8 cellular contexts compared by ENCODE assay signal in genomic region chr14:60722163-60722835, GRCh38. TPM values are rescaled to one million over a fixed set of nuclear protein-coding genes. Genes with fewer than 3 reads are reported as not detected.
DNase-seq lines count a peak whose midpoint lies in the region; FAIRE-seq and TF ChIP-seq lines count a peak whose summit lies in the region.

No MANE protein-coding gene starts in this region.

- H3K27me3 ChIP-seq in Caco-2 (replicated peaks; ENCODE audit: control insufficient read depth, insufficient read depth, low read length) (no peaks in the 10 kb centered on the region), HAP-1 (ENCODE audit: low read depth) (no peaks in the 10 kb centered on the region), ovary (no peaks in the 10 kb centered on the region)

- H3K4me3 Mint-ChIP-seq in Caco-2 (ENCODE audit: unreplicated experiment): peak overlapping the region; percentile 84

- H3K9me3 Mint-ChIP-seq in Caco-2 (ENCODE audit: unreplicated experiment): no peaks in the 10 kb centered on the region

- no peak for TF ChIP-seq POLR2A in ovary (IDR thresholded peaks at IDR 0.05)

- H3K4me3 ChIP-seq in Caco-2 (ENCODE audit: low read depth, low read length) (peak overlapping the region; percentile 84), HAP-1 (peak overlapping the region; percentile 76), fibroblast of the aortic adventitia (ENCODE audit: low read depth, low read length) (peak overlapping the region; percentile 89), ovary (peak overlapping the region; percentile 80)

- in situ Hi-C loops in HAP-1 (cut with MboI; ENCODE audit: low sequenced_read_pairs): loop anchor here (10.0 kb wide), 1 partner anchor 67 kb away; no protein-coding TSS in a partner anchor

- intact Hi-C loops in Caco-2 (cut with micrococcal nuclease; ENCODE audit: unreplicated experiment): loop anchor here (1.0 to 5.0 kb wide), 4 partner anchors 73 to 530 kb away; partner anchors contain the start of gene SIX1
- intact Hi-C loops in ovary (cut with DNase I): loop anchor here in 2 of 4 donors (10.0 kb wide), 3 partner anchors 143 to 533 kb away; partner anchors contain the start of genes SLC38A6 (in 2 of the 2) and TRMT5 (in 2 of the 2)

- DNase-seq in Caco-2 (peak; percentile 66 to 70), HAP-1 (ENCODE audit: low spot score in 2 of 2) (peak; percentile 39 to 74), NCI-H345 (lab: John Stamatoyannopoulos, UW) (peak; percentile 44), fibroblast of the aortic adventitia (ENCODE audit: low read depth) (peak; percentile 49), ovary (peak; percentile 36 to 54 (median 51)), D721Med (ENCODE audit: insufficient read length, low spot score) (no peak), OCI-M2 (lab: John Stamatoyannopoulos, UW; ENCODE audit: unreplicated experiment) (no peak)
- peak; percentile 44 for DNase-seq in activated T-cell treated with anti-CD3 and anti-CD28 coated beads, Interleukin-2, amount 50 U/mL, for 1 hour

- TF ChIP-seq CTCF in Caco-2 (IDR thresholded peaks at IDR 0.05; ENCODE audit: insufficient read depth in 1 of 2, low read depth in 1 of 2, low read length in 1 of 2, severe bottlenecking in 1 of 2, unreplicated experiment in 1 of 2) (no peak), fibroblast of the aortic adventitia (IDR thresholded peaks at IDR 0.05; ENCODE audit: insufficient read depth, low read length) (no peak), ovary (IDR thresholded peaks at IDR 0.05) (no peak), D721Med (IDR thresholded peaks at IDR 0.05; ENCODE audit: insufficient read depth, missing control alignments) (no peak)

- H3K27ac Mint-ChIP-seq in Caco-2 (ENCODE audit: unreplicated experiment): no peak overlapping the region

- no peaks in the 10 kb centered on the region for H3K9me3 ChIP-seq in Caco-2
- no peaks in the 10 kb centered on the region for H3K9me3 ChIP-seq in HAP-1
- H3K9me3 ChIP-seq in ovary: no peaks in the 10 kb centered on the region

- no peak for FAIRE-seq in D721Med (lab: Jason Lieb, UNC)

- no peaks in the 10 kb centered on the region for H3K36me3 Mint-ChIP-seq in Caco-2 (ENCODE audit: insufficient read depth, unreplicated experiment)

- H3K27me3 Mint-ChIP-seq in Caco-2 (ENCODE audit: insufficient read depth, unreplicated experiment): no peaks in the 10 kb centered on the region

- CTCF ChIA-PET in Caco-2 (lab: Charles Lee): no interaction called here

- peak overlapping the region; percentile 88 to 92 for H3K27ac ChIP-seq in ovary

- H3K36me3 ChIP-seq in Caco-2 (ENCODE audit: control insufficient read depth, insufficient read depth, low read length): no peaks in the 10 kb centered on the region
- H3K36me3 ChIP-seq in HAP-1 (replicated peaks): peaks cover 29% of the 10 kb centered on the region
- no peaks in the 10 kb centered on the region for H3K36me3 ChIP-seq in ovary

- no TSS peak for BruUV-seq in Caco-2 (replicated peaks; lab: Mats Ljungman, UMichigan)

- H3K4me1 Mint-ChIP-seq in Caco-2 (ENCODE audit: low read depth, unreplicated experiment): peaks cover 6% of the 10 kb centered on the region

- POLR2A ChIA-PET in Caco-2 (lab: Charles Lee): interaction anchor here (1.4 kb wide), 1 partner anchor 258 kb away, joined by 3 read pairs; the partner anchor contains the start of gene TRMT5

- TF ChIP-seq EP300 in ovary (IDR thresholded peaks at IDR 0.05): no peak

- 0 to 1% (median 1%) methylated on average over 49 to 50 of the region's 50 CpGs for WGBS in ovary, 3 donors

- H3K4me1 ChIP-seq in Caco-2 (peaks cover 5% of the 10 kb centered on the region; the same call in 1 of the 2 replicates), HAP-1 (peaks cover 14% of the 10 kb centered on the region), ovary (ENCODE audit: insufficient read depth) (no peaks in the 10 kb centered on the region)

RNA-seq across cellular contexts. Expression of gene SIX4, which starts 1.9 kb away (rescaled TPM):
- total RNA-seq in Caco-2 (2022): 4.3 and 4.8 TPM in 2 replicates
- total RNA-seq in fibroblast of the aortic adventitia (ENCODE audit: low replicate concordance): 4.0 and 16.3 TPM in 2 replicates
- 10 to 100 TPM in 1 of 7 donors, 1 to 10 TPM in 6; 3.5 to 11.1 (median 7.7) TPM for total RNA-seq in ovary
- polyA plus RNA-seq in ovary: 1 to 10 TPM; 1.2 to 1.3 TPM

RNA-seq across cellular contexts. Expression of gene MNAT1, which starts 12.3 kb away (rescaled TPM):
- total RNA-seq in Caco-2 (2022): 36.4 and 38.8 TPM in 2 replicates
- 59.9 and 71.2 TPM in 2 replicates for total RNA-seq in fibroblast of the aortic adventitia (ENCODE audit: low replicate concordance)
- 10 to 100 TPM; 28.7 to 59.4 (median 44.8) TPM for total RNA-seq in ovary
- polyA plus RNA-seq in ovary: 10 to 100 TPM; 23.0 to 24.0 TPM

Comparison
In these comparisons a context has a peak if more than half of its experiments do, and no peak if none do; other contexts are left out.
1. DNase-seq: peak in Caco-2 (2 of 2), HAP-1 (2 of 2), NCI-H345 (single experiment), activated T-cell treated with anti-CD3 and anti-CD28 coated beads, Interleukin-2, amount 50 U/mL, for 1 hour (single experiment), fibroblast of the aortic adventitia (single experiment) and ovary (5 of 5); none in D721Med (single experiment) and OCI-M2 (single experiment).
2. Peak in every context shown above with its lines, with median percentiles within 50 percentile points of each other: H3K4me3 ChIP-seq.